ENCODE assay signal across 9 cellular contexts in genomic region chr9:30597609-30598008, GRCh38.
"Had no signal": no experiment of that assay in that cellular context is flagged by ENCODE, and none has a peak within 500 bp of the region (broad histone marks: within the 10 kb centered on the region; RNA-seq: fewer than 3 reads in every experiment).

No MANE protein-coding gene starts in this region.

- H3K4me3 Mint-ChIP-seq: IgD-negative memory B cell had no signal

- DNase-seq: Karpas-422, Kasumi-1, KBM-7, KG1 had no signal

- H3K27ac ChIP-seq: HL-60, KMS-11 had no signal

- H3K36me3 Mint-ChIP-seq: IgD-negative memory B cell had no signal

- H3K4me3 ChIP-seq: K562 had no signal

- H3K4me1 Mint-ChIP-seq: IgD-negative memory B cell had no signal

- H3K27ac Mint-ChIP-seq: IgD-negative memory B cell had no signal

- H3K9ac ChIP-seq: KMS-11 had no signal

- H3K4me2 ChIP-seq: KMS-11 had no signal

- ATAC-seq: K562 had no signal

- FAIRE-seq: HTR-8/SVneo, K562 had no signal

- H3K27me3 Mint-ChIP-seq: IgD-negative memory B cell had no signal
